Comparison of ENCODE assay signal across 40 cellular contexts in the genomic region with DNA sequence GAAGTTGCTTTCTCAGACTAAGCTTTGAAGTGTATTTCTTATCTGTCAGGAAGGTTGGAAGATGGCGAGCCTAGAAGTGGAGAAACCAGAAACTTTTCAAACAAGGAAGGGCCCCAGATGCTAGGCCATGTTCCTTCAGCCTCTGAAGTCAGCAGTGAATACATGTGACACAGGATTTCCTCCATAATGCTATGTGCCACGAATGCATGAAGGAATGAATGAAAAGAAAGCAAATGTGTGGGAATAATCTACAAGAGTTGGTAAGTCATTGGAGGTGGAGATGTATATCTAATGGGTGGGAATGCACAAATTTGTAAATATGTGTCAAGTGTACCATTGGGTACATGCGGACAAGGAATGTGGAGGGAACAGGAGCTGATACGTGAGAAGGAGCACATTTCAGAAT.
"Had no signal": no experiment of that assay in that cellular context is flagged by ENCODE, and none has a peak within 500 bp of the region (broad histone marks: within the 10 kb centered on the region; RNA-seq: fewer than 3 reads in every experiment).

No MANE protein-coding gene starts in this region.

- H3K27ac Mint-ChIP-seq: activated naive CD4-positive, alpha-beta T cell treated with anti-CD3 and anti-CD28 coated beads for 36 hours; activated naive CD4-positive, alpha-beta T cell treated with anti-CD3 and anti-CD28 coated beads, Interleukin-2, amount 10 ng/mL, durations not matched to agents 7 days and 5 days; activated naive CD4-positive, alpha-beta T cell treated with anti-CD3 and anti-CD28 coated beads, Interleukin-2, amount 50 U/mL, for 24 hours; activated naive CD4-positive, alpha-beta T cell treated with anti-CD3 and anti-CD28 coated beads, Interleukin-2, amount 50 U/mL, for 72 hours; activated naive CD8-positive, alpha-beta T cell; activated naive CD8-positive, alpha-beta T cell treated with anti-CD3 and anti-CD28 coated beads for 36 hours; activated naive CD8-positive, alpha-beta T cell treated with anti-CD3 and anti-CD28 coated beads, Interleukin-2, amount 10 ng/mL, durations not matched to agents 7 days and 5 days; activated naive CD8-positive, alpha-beta T cell treated with anti-CD3 and anti-CD28 coated beads, Interleukin-2, amount 50 U/mL, for 24 hours; activated T-cell treated with anti-CD3 and anti-CD28 coated beads, Interleukin-2, amount 50 U/mL, for 24 hours; activated T-cell treated with anti-CD3 and anti-CD28 coated beads, Interleukin-2, amount 50 U/mL, for 72 hours; activated T-helper 1 cell treated with anti-CD3 and anti-CD28 coated beads, Interleukin-12 subunit alpha, Interleukin-12 subunit beta, Interleukin-2, Interleukin-4 antibody, amounts not matched to agents 30 ng/mL and 10 ng/mL and 1 ng/mL, durations not matched to agents 14 hours and 24 hours and 36 hours; activated T-helper 17 cell treated with anti-CD3 and anti-CD28 coated beads, Interleukin-2, amount 50 U/mL, for 72 hours; activated T-helper 2 cell treated with anti-CD3 and anti-CD28 coated beads, Interferon-gamma antibody, Interleukin-2, Interleukin-4, amounts not matched to agents 10 μg/mL and 5 μg/mL and 100 μg/mL, durations not matched to agents 14 hours and 24 hours and 36 hours; brain had no signal

- H3K27me3 Mint-ChIP-seq: activated naive CD4-positive, alpha-beta T cell treated with anti-CD3 and anti-CD28 coated beads, Interleukin-2, amount 10 ng/mL, durations not matched to agents 7 days and 5 days; activated naive CD4-positive, alpha-beta T cell treated with anti-CD3 and anti-CD28 coated beads, Interleukin-2, amount 50 U/mL, for 24 hours; activated naive CD8-positive, alpha-beta T cell; activated naive CD8-positive, alpha-beta T cell treated with anti-CD3 and anti-CD28 coated beads, Interleukin-2, amount 50 U/mL, for 24 hours; activated T-cell treated with anti-CD3 and anti-CD28 coated beads, Interleukin-2, amount 50 U/mL, for 24 hours; activated T-helper 17 cell treated with anti-CD3 and anti-CD28 coated beads, Interleukin-2, amount 50 U/mL, for 72 hours; central memory CD8-positive, alpha-beta T cell had no signal

- H3K4me3 ChIP-seq: adrenal gland, ascending aorta, body of pancreas, breast epithelium, cardiac muscle cell had no signal

- H3K27me3 ChIP-seq: adrenal gland, ascending aorta, body of pancreas, brain microvascular endothelial cell, breast epithelium, cardiac muscle cell had no signal

- ATAC-seq: activated naive CD4-positive, alpha-beta T cell treated with anti-CD3 and anti-CD28 coated beads, Interleukin-2, amount 50 U/mL, for 72 hours; activated naive CD8-positive, alpha-beta T cell treated with anti-CD3 and anti-CD28 coated beads, Interleukin-2, amount 50 U/mL, for 24 hours; activated T-cell treated with anti-CD3 and anti-CD28 coated beads, Interleukin-2, amount 50 U/mL, for 4 hours; activated T-cell treated with anti-CD3 and anti-CD28 coated beads, Interleukin-2, amount 50 U/mL, for 72 hours; activated T-helper 17 cell treated with anti-CD3 and anti-CD28 coated beads, Interleukin-2, amount 50 U/mL, for 72 hours; body of pancreas had no signal

- DNase-seq: activated effector memory CD4-positive, alpha-beta T cell treated with anti-CD3 and anti-CD28 coated beads, Interleukin-2, amount 50 U/mL, for 16 hours; activated effector memory CD4-positive, alpha-beta T cell treated with Interleukin-2 at 50 U/mL for 16 hours; activated gamma-delta T cell; activated gamma-delta T cell treated with Interleukin-2 at 50 U/mL for 16 hours; activated naive CD4-positive, alpha-beta T cell; activated naive CD4-positive, alpha-beta T cell treated with anti-CD3 and anti-CD28 coated beads for 36 hours; activated naive CD4-positive, alpha-beta T cell treated with anti-CD3 and anti-CD28 coated beads, Interleukin-2, amount 10 ng/mL, durations not matched to agents 7 days and 5 days; activated naive CD4-positive, alpha-beta T cell treated with anti-CD3 and anti-CD28 coated beads, Interleukin-2, amount 50 U/mL, for 16 hours; activated naive CD4-positive, alpha-beta T cell treated with Interleukin-2 at 50 U/mL for 16 hours; activated naive CD8-positive, alpha-beta T cell treated with anti-CD3 and anti-CD28 coated beads for 36 hours; activated naive CD8-positive, alpha-beta T cell treated with anti-CD3 and anti-CD28 coated beads, Interleukin-2, amount 10 ng/mL, durations not matched to agents 7 days and 5 days; activated naive CD8-positive, alpha-beta T cell treated with anti-CD3 and anti-CD28 coated beads, Interleukin-2, amount 50 U/mL, for 24 hours; activated T-cell treated with anti-CD3 and anti-CD28 coated beads, Interleukin-2, amount 50 U/mL, for 1 hour; activated T-cell treated with anti-CD3 and anti-CD28 coated beads, Interleukin-2, amount 50 U/mL, for 24 hours; activated T-cell treated with anti-CD3 and anti-CD28 coated beads, Interleukin-2, amount 50 U/mL, for 4 hours; activated T-cell treated with anti-CD3 and anti-CD28 coated beads, Interleukin-2, amount 50 U/mL, for 48 hours; activated T-cell treated with anti-CD3 and anti-CD28 coated beads, Interleukin-2, amount 50 U/mL, for 72 hours; adrenal gland; amniotic stem cell; amygdala; anterior cingulate cortex; aorta; body of pancreas; brain microvascular endothelial cell; caudate nucleus; central memory CD4-positive, alpha-beta T cell; cerebellar nuclear complex had no signal

- H3K4me1 ChIP-seq: ascending aorta, breast epithelium had no signal

- H3K4me3 Mint-ChIP-seq: activated naive CD4-positive, alpha-beta T cell treated with anti-CD3 and anti-CD28 coated beads for 36 hours; activated naive CD4-positive, alpha-beta T cell treated with anti-CD3 and anti-CD28 coated beads, Interleukin-2, amount 10 ng/mL, durations not matched to agents 7 days and 5 days; activated naive CD4-positive, alpha-beta T cell treated with anti-CD3 and anti-CD28 coated beads, Interleukin-2, amount 50 U/mL, for 24 hours; activated naive CD8-positive, alpha-beta T cell; activated naive CD8-positive, alpha-beta T cell treated with anti-CD3 and anti-CD28 coated beads for 36 hours; activated naive CD8-positive, alpha-beta T cell treated with anti-CD3 and anti-CD28 coated beads, Interleukin-2, amount 10 ng/mL, durations not matched to agents 7 days and 5 days; activated naive CD8-positive, alpha-beta T cell treated with anti-CD3 and anti-CD28 coated beads, Interleukin-2, amount 50 U/mL, for 24 hours; activated T-cell treated with anti-CD3 and anti-CD28 coated beads, Interleukin-2, amount 50 U/mL, for 24 hours; activated T-cell treated with anti-CD3 and anti-CD28 coated beads, Interleukin-2, amount 50 U/mL, for 4 hours; activated T-cell treated with anti-CD3 and anti-CD28 coated beads, Interleukin-2, amount 50 U/mL, for 72 hours; activated T-helper 1 cell treated with anti-CD3 and anti-CD28 coated beads, Interleukin-12 subunit alpha, Interleukin-12 subunit beta, Interleukin-2, Interleukin-4 antibody, amounts not matched to agents 30 ng/mL and 10 ng/mL and 1 ng/mL, durations not matched to agents 14 hours and 24 hours and 36 hours; activated T-helper 17 cell treated with anti-CD3 and anti-CD28 coated beads, Interleukin-2, amount 50 U/mL, for 72 hours; central memory CD8-positive, alpha-beta T cell had no signal

- FAIRE-seq: astrocyte, bronchial epithelial cell had no signal

- H3K36me3 ChIP-seq: adrenal gland, ascending aorta, brain microvascular endothelial cell, breast epithelium, cardiac muscle cell had no signal

- H3K36me3 Mint-ChIP-seq: activated naive CD4-positive, alpha-beta T cell treated with anti-CD3 and anti-CD28 coated beads, Interleukin-2, amount 50 U/mL, for 24 hours; activated naive CD8-positive, alpha-beta T cell treated with anti-CD3 and anti-CD28 coated beads for 36 hours; brain had no signal

- H3K9me3 ChIP-seq: adrenal gland, ascending aorta, body of pancreas, breast epithelium had no signal

- H3K27ac ChIP-seq: adrenal gland, ascending aorta, body of pancreas, brain microvascular endothelial cell, breast epithelium, cardiac muscle cell had no signal

- H3K9me3 Mint-ChIP-seq: activated naive CD4-positive, alpha-beta T cell treated with anti-CD3 and anti-CD28 coated beads for 36 hours; activated naive CD4-positive, alpha-beta T cell treated with anti-CD3 and anti-CD28 coated beads, Interleukin-2, amount 10 ng/mL, durations not matched to agents 7 days and 5 days; activated naive CD4-positive, alpha-beta T cell treated with anti-CD3 and anti-CD28 coated beads, Interleukin-2, amount 50 U/mL, for 24 hours; activated naive CD4-positive, alpha-beta T cell treated with anti-CD3 and anti-CD28 coated beads, Interleukin-2, amount 50 U/mL, for 72 hours; activated naive CD8-positive, alpha-beta T cell treated with anti-CD3 and anti-CD28 coated beads for 36 hours; activated naive CD8-positive, alpha-beta T cell treated with anti-CD3 and anti-CD28 coated beads, Interleukin-2, amount 10 ng/mL, durations not matched to agents 7 days and 5 days; activated naive CD8-positive, alpha-beta T cell treated with anti-CD3 and anti-CD28 coated beads, Interleukin-2, amount 50 U/mL, for 24 hours; activated T-cell treated with anti-CD3 and anti-CD28 coated beads, Interleukin-2, amount 50 U/mL, for 24 hours; activated T-cell treated with anti-CD3 and anti-CD28 coated beads, Interleukin-2, amount 50 U/mL, for 4 hours; activated T-cell treated with anti-CD3 and anti-CD28 coated beads, Interleukin-2, amount 50 U/mL, for 72 hours; activated T-helper 1 cell treated with anti-CD3 and anti-CD28 coated beads, Interleukin-12 subunit alpha, Interleukin-12 subunit beta, Interleukin-2, Interleukin-4 antibody, amounts not matched to agents 30 ng/mL and 10 ng/mL and 1 ng/mL, durations not matched to agents 14 hours and 24 hours and 36 hours; activated T-helper 17 cell treated with anti-CD3 and anti-CD28 coated beads, Interleukin-2, amount 50 U/mL, for 72 hours; brain; central memory CD8-positive, alpha-beta T cell had no signal
